Comparison of ENCODE assay signal across 8 cellular contexts in the genomic region with DNA sequence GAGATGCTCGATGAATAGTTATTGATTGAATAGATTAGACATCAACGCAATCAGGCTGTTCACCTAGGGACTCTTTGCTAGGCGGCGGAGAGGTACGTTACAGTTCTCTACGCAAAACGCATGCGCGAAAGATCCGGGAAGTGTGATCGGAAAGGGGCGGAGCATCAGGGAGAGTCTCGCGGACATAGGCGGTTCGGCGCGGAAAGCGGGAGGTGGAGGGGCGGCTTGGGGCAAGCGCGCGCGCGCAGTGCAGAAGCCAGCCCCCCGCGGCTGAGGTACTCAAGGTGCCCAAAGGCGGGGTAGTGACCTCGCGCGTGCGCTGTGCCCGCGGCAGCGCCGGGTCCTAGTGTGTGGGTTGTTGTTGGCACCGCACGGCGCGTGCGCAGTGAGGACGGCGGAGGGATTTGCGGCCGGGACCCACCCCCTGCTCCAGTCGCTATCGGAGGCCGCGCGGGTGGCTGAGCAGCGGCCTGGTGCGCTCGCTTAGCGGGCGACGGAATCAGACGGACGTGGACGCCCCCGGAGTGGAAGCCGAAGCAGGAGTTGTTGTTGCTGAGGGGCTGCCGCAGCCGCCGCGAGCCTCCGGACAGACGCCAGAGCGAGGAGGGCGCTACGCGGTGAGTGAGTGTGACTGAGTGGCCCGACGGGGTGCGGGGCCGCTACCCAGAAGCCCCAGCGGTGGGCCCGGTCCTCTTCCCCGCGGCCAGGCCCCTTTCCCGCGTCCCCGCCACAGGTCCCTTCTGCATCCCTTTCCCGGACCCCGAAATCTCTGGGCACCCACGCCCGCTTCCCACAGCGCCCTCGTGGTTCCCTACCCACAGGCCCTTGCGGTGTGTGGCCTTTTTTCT. TPM values are rescaled to one million over a fixed set of nuclear protein-coding genes. Genes with fewer than 3 reads are reported as not detected.
A peak's percentile ranks its signal among the peaks of the same experiment; 100 is the strongest.
DNase-seq lines count a peak whose midpoint lies in the region; ATAC-seq, FAIRE-seq and TF ChIP-seq lines count a peak whose summit lies in the region.

A gene with protein sequence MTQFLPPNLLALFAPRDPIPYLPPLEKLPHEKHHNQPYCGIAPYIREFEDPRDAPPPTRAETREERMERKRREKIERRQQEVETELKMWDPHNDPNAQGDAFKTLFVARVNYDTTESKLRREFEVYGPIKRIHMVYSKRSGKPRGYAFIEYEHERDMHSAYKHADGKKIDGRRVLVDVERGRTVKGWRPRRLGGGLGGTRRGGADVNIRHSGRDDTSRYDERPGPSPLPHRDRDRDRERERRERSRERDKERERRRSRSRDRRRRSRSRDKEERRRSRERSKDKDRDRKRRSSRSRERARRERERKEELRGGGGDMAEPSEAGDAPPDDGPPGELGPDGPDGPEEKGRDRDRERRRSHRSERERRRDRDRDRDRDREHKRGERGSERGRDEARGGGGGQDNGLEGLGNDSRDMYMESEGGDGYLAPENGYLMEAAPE (plus strand): TSS at position 432 of the 848 bp plus-strand sequence. CDS start 964 bp downstream, outside the sequence.

- peak; percentile 99 for DNase-seq in GM12892 (ENCODE audit: insufficient read length)
- DNase-seq in NCI-H1694 (lab: John Stamatoyannopoulos, UW) = peak; percentile 99
- peak; percentile 98 for DNase-seq in amniotic stem cell (lab: John Stamatoyannopoulos, UW)
- peak; percentile 99 for DNase-seq in left cardiac atrium
- peak; percentile 99 for DNase-seq in progenitor cell of endocrine pancreas (ENCODE audit: low spot score, unreplicated experiment)
- peak; percentile 99 for DNase-seq in ureter (ENCODE audit: low spot score)

- peaks cover 16% of the 10 kb centered on the region for H3K36me3 Mint-ChIP-seq in T-helper 1 cell treated with Interleukin-12 subunit alpha and Interleukin-12 subunit beta and Interleukin-4 antibody, amounts not matched to agents 30 μg/mL and 1 μg/mL, for 36 hours (ENCODE audit: low read depth)
- peaks cover 11% of the 10 kb centered on the region for H3K36me3 Mint-ChIP-seq in progenitor cell of endocrine pancreas (ENCODE audit: insufficient read depth)

- peak within 1 kb of the TSS; percentile 87 for H3K27ac Mint-ChIP-seq in T-helper 1 cell treated with Interleukin-12 subunit alpha and Interleukin-12 subunit beta and Interleukin-4 antibody, amounts not matched to agents 30 μg/mL and 1 μg/mL, for 36 hours
- peak within 1 kb of the TSS; percentile 81 for H3K27ac Mint-ChIP-seq in progenitor cell of endocrine pancreas

- H3K27me3 Mint-ChIP-seq in T-helper 1 cell treated with Interleukin-12 subunit alpha and Interleukin-12 subunit beta and Interleukin-4 antibody, amounts not matched to agents 30 μg/mL and 1 μg/mL, for 36 hours (ENCODE audit: low read depth) = peaks cover 2% of the 10 kb centered on the region
- peaks cover 7% of the 10 kb centered on the region for H3K27me3 Mint-ChIP-seq in progenitor cell of endocrine pancreas

- peak; percentile 99 for FAIRE-seq in GM12892 (lab: Jason Lieb, UNC)

- ATAC-seq in HG02870 (IDR thresholded peaks at IDR 0.05; ENCODE audit: unreplicated experiment) (peak; percentile 81), left cardiac atrium (peak; percentile 99)

- TF ChIP-seq POLR2A in GM12892 (IDR thresholded peaks at IDR 0.05; ENCODE audit: low read depth, low read length) = peak; percentile 96

- peaks cover 23% of the 10 kb centered on the region for H3K4me1 Mint-ChIP-seq in T-helper 1 cell treated with Interleukin-12 subunit alpha and Interleukin-12 subunit beta and Interleukin-4 antibody, amounts not matched to agents 30 μg/mL and 1 μg/mL, for 36 hours (ENCODE audit: low read depth)
- H3K4me1 Mint-ChIP-seq in progenitor cell of endocrine pancreas (ENCODE audit: low read depth) = peaks cover 14% of the 10 kb centered on the region

- peak within 1 kb of the TSS; percentile 98 for H3K4me3 Mint-ChIP-seq in T-helper 1 cell treated with Interleukin-12 subunit alpha and Interleukin-12 subunit beta and Interleukin-4 antibody, amounts not matched to agents 30 μg/mL and 1 μg/mL, for 36 hours
- H3K4me3 Mint-ChIP-seq in progenitor cell of endocrine pancreas (ENCODE audit: low read depth) = peak within 1 kb of the TSS; percentile 95

- TF ChIP-seq CTCF in progenitor cell of endocrine pancreas (IDR thresholded peaks at IDR 0.05; ENCODE audit: unreplicated experiment) = no peak

- intact Hi-C loops in left cardiac atrium (cut with DNase I) = no loop called here

- no peaks in the 10 kb centered on the region for H3K9me3 Mint-ChIP-seq in T-helper 1 cell treated with Interleukin-12 subunit alpha and Interleukin-12 subunit beta and Interleukin-4 antibody, amounts not matched to agents 30 μg/mL and 1 μg/mL, for 36 hours
- H3K9me3 Mint-ChIP-seq in progenitor cell of endocrine pancreas (ENCODE audit: low read depth) = no peaks in the 10 kb centered on the region

RNA-seq across cellular contexts. Expression of the gene that starts here (rescaled TPM):
- 108 TPM for polyA plus RNA-seq in GM12892 (2012; ENCODE audit: missing spikeins)
- total RNA-seq in left cardiac atrium (100 to 1,000 TPM in 1 of 2 donors, 10 to 100 TPM in 1; 98.3 to 134 TPM), progenitor cell of endocrine pancreas (355 and 363 TPM in 2 replicates), ureter (256 TPM)

Comparison
In these comparisons a context has a peak if more than half of its experiments do, and no peak if none do; other contexts are left out.
1. Peak in every context shown above with its lines: DNase-seq and ATAC-seq.